Comparison of ENCODE assay signal across 10 cellular contexts in the genomic region with DNA sequence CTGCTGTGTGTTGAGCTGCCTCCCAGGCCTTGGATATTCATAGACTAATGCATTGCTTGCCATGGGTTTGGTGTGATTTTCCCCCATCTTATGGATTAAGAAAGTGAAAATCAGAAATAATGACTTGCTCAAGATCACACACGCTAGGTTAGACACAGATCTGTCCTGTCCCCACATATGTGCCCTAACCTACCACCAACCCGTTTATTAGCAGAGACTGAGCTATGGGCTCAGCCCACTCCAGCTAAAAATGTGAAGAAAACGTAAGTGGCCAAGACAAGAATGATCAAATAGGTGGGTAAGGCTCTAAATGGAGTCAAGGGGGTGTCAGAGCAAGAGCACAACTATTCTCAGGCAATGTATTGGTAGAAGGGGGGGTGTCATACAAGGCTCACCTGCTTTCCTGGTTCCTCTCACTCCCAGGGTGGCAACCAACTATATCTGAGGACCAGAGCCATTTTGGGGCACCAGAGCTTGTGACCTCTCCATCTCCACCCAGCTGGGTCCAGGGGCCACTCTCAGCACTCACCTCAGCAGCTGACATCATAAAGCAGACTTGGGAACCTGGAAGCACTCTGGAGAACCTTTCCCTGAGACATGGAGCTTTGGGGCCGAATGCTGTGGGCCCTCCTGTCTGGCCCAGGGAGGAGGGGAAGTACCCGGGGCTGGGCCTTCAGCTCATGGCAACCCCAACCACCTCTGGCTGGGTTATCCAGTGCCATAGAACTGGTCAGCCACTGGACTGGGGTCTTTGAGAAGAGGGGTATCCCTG. TPM values are rescaled to one million over a fixed set of nuclear protein-coding genes. Genes with fewer than 3 reads are reported as not detected.
DNase-seq lines count a peak whose midpoint lies in the region; ATAC-seq lines count a peak whose summit lies in the region.
"Had no signal": no experiment of that assay in that cellular context is flagged by ENCODE, and none has a peak within 500 bp of the region (broad histone marks: within the 10 kb centered on the region; RNA-seq: fewer than 3 reads in every experiment).

No MANE protein-coding gene starts in this region.

- no peak for DNase-seq in activated T-cell treated with anti-CD3 and anti-CD28 coated beads, Interleukin-2, amount 50 U/mL, for 4 hours
- DNase-seq in activated T-cell treated with anti-CD3 and anti-CD28 coated beads, Interleukin-2, amount 50 U/mL, for 1 hour, result no peak
- no peak for DNase-seq in activated CD8-positive, alpha-beta memory T cell treated with anti-CD3 and anti-CD28 coated beads, Interleukin-2, amount 10 ng/mL, durations not matched to agents 7 days and 5 days
- no peak for DNase-seq in stimulated activated naive CD8-positive, alpha-beta T cell treated with anti-CD3 and anti-CD28 coated beads, Interleukin-15, amount 100 ng/mL, for 72 hours
- no peak for DNase-seq in activated effector memory CD4-positive, alpha-beta T cell treated with Interleukin-2 at 50 U/mL for 16 hours
- DNase-seq in NCI-H2196 treated with DMSO at 0.1 percent for 48 hours (lab: John Stamatoyannopoulos, UW; ENCODE audit: unreplicated experiment), result no peak
- DNase-seq: colonic mucosa, NCI-H226 had no signal

- H3K9me3 Mint-ChIP-seq in activated T-cell treated with anti-CD3 and anti-CD28 coated beads, Interleukin-2, amount 50 U/mL, for 4 hours, result no peaks in the 10 kb centered on the region
- no peaks in the 10 kb centered on the region for H3K9me3 Mint-ChIP-seq in activated CD8-positive, alpha-beta memory T cell treated with anti-CD3 and anti-CD28 coated beads, Interleukin-2, amount 10 ng/mL, durations not matched to agents 7 days and 5 days (ENCODE audit: low read depth)
- no peaks in the 10 kb centered on the region for H3K9me3 Mint-ChIP-seq in stimulated activated naive CD8-positive, alpha-beta T cell treated with anti-CD3 and anti-CD28 coated beads, Interleukin-15, amount 100 ng/mL, for 72 hours

- CTCF ChIA-PET in activated CD8-positive, alpha-beta memory T cell treated with anti-CD3 and anti-CD28 coated beads, Interleukin-2, amount 10 ng/mL, durations not matched to agents 7 days and 5 days (lab: Charles Lee), result interaction anchor here (0.9 to 14.4 kb wide), 10 partner anchors 19 to 864 kb away, joined by 3 to 859 read pairs (median 4); a partner anchor contains a TSS

- no peak overlapping the region for H3K9ac ChIP-seq in iPS-15b (ENCODE audit: low read depth, low read length)

- peaks cover 2% of the 10 kb centered on the region for H3K36me3 ChIP-seq in iPS-15b (ENCODE audit: control insufficient read depth, insufficient read depth, low read length)
- H3K36me3 ChIP-seq: colonic mucosa had no signal

- ATAC-seq in activated T-cell treated with anti-CD3 and anti-CD28 coated beads, Interleukin-2, amount 50 U/mL, for 4 hours, result no peak
- ATAC-seq in activated CD8-positive, alpha-beta memory T cell treated with anti-CD3 and anti-CD28 coated beads, Interleukin-2, amount 10 ng/mL, durations not matched to agents 7 days and 5 days, result no peak
- no peak for ATAC-seq in stimulated activated naive CD8-positive, alpha-beta T cell treated with anti-CD3 and anti-CD28 coated beads, Interleukin-15, amount 100 ng/mL, for 72 hours
- no peak for ATAC-seq in HG03175 (IDR thresholded peaks at IDR 0.05; ENCODE audit: unreplicated experiment)

- peak overlapping the region; percentile 95 for H3K4me3 Mint-ChIP-seq in activated T-cell treated with anti-CD3 and anti-CD28 coated beads, Interleukin-2, amount 50 U/mL, for 4 hours
- H3K4me3 Mint-ChIP-seq in activated CD8-positive, alpha-beta memory T cell treated with anti-CD3 and anti-CD28 coated beads, Interleukin-2, amount 10 ng/mL, durations not matched to agents 7 days and 5 days, result peak overlapping the region; percentile 89
- H3K4me3 Mint-ChIP-seq in stimulated activated naive CD8-positive, alpha-beta T cell treated with anti-CD3 and anti-CD28 coated beads, Interleukin-15, amount 100 ng/mL, for 72 hours, result peak overlapping the region; percentile 99 to 100

- H3K4me3 ChIP-seq in iPS-15b (ENCODE audit: low read depth, low read length), result peak overlapping the region; percentile 99

- peaks cover 2% of the 10 kb centered on the region for H3K4me1 ChIP-seq in iPS-15b (ENCODE audit: control insufficient read depth, insufficient read depth, low read length)
- H3K4me1 ChIP-seq: colonic mucosa had no signal

- peak overlapping the region; percentile 95 for H3K27ac Mint-ChIP-seq in activated CD8-positive, alpha-beta memory T cell treated with anti-CD3 and anti-CD28 coated beads, Interleukin-2, amount 10 ng/mL, durations not matched to agents 7 days and 5 days
- H3K27ac Mint-ChIP-seq in stimulated activated naive CD8-positive, alpha-beta T cell treated with anti-CD3 and anti-CD28 coated beads, Interleukin-15, amount 100 ng/mL, for 72 hours, result peak overlapping the region; percentile 77 to 98

- H3K36me3 Mint-ChIP-seq in activated T-cell treated with anti-CD3 and anti-CD28 coated beads, Interleukin-2, amount 50 U/mL, for 4 hours (ENCODE audit: insufficient read depth), result peaks cover 3% of the 10 kb centered on the region
- peaks cover 24% of the 10 kb centered on the region for H3K36me3 Mint-ChIP-seq in activated CD8-positive, alpha-beta memory T cell treated with anti-CD3 and anti-CD28 coated beads, Interleukin-2, amount 10 ng/mL, durations not matched to agents 7 days and 5 days

- peaks cover 75% of the 10 kb centered on the region for H3K4me1 Mint-ChIP-seq in activated T-cell treated with anti-CD3 and anti-CD28 coated beads, Interleukin-2, amount 50 U/mL, for 4 hours (ENCODE audit: low read depth)
- H3K4me1 Mint-ChIP-seq in activated CD8-positive, alpha-beta memory T cell treated with anti-CD3 and anti-CD28 coated beads, Interleukin-2, amount 10 ng/mL, durations not matched to agents 7 days and 5 days, result peaks cover 69% of the 10 kb centered on the region
- H3K4me1 Mint-ChIP-seq in stimulated activated naive CD8-positive, alpha-beta T cell treated with anti-CD3 and anti-CD28 coated beads, Interleukin-15, amount 100 ng/mL, for 72 hours, result peaks cover 78% of the 10 kb centered on the region

- peaks cover 10% of the 10 kb centered on the region for H3K27me3 ChIP-seq in iPS-15b (ENCODE audit: control insufficient read depth, insufficient read depth, low read length)
- H3K27me3 ChIP-seq: colonic mucosa had no signal

- no peaks in the 10 kb centered on the region for H3K9me3 ChIP-seq in iPS-15b (ENCODE audit: control insufficient read depth, insufficient read depth, low read length)
- H3K9me3 ChIP-seq: colonic mucosa had no signal

- no peaks in the 10 kb centered on the region for H3K27me3 Mint-ChIP-seq in activated T-cell treated with anti-CD3 and anti-CD28 coated beads, Interleukin-2, amount 50 U/mL, for 4 hours (ENCODE audit: low read depth)
- H3K27me3 Mint-ChIP-seq in activated CD8-positive, alpha-beta memory T cell treated with anti-CD3 and anti-CD28 coated beads, Interleukin-2, amount 10 ng/mL, durations not matched to agents 7 days and 5 days, result peaks cover 2% of the 10 kb centered on the region
- no peaks in the 10 kb centered on the region for H3K27me3 Mint-ChIP-seq in stimulated activated naive CD8-positive, alpha-beta T cell treated with anti-CD3 and anti-CD28 coated beads, Interleukin-15, amount 100 ng/mL, for 72 hours

RNA-seq across cellular contexts. Expression of a gene that starts 1.4 kb away (rescaled TPM):
- total RNA-seq in activated T-cell treated with anti-CD3 and anti-CD28 coated beads, Interleukin-2, amount 50 U/mL, for 4 hours, result 10 to 100 TPM; 26.8 to 31.1 (median 27.4) TPM
- 10 to 100 TPM; 49.9 to 61.3 TPM for total RNA-seq in activated CD8-positive, alpha-beta memory T cell treated with anti-CD3 and anti-CD28 coated beads, Interleukin-2, amount 10 ng/mL, durations not matched to agents 7 days and 5 days

RNA-seq across cellular contexts. Expression of a gene that starts 3.1 kb away (rescaled TPM):
- 10 to 100 TPM in 1 of 3 donors, 1 to 10 TPM in 2; 6.7 to 11.2 (median 9.0) TPM for total RNA-seq in activated T-cell treated with anti-CD3 and anti-CD28 coated beads, Interleukin-2, amount 50 U/mL, for 4 hours
- total RNA-seq in activated CD8-positive, alpha-beta memory T cell treated with anti-CD3 and anti-CD28 coated beads, Interleukin-2, amount 10 ng/mL, durations not matched to agents 7 days and 5 days, result 10 to 100 TPM; 15.6 to 17.8 TPM

RNA-seq across cellular contexts. Expression of a gene that starts 40.9 kb away (rescaled TPM):
- total RNA-seq in activated T-cell treated with anti-CD3 and anti-CD28 coated beads, Interleukin-2, amount 50 U/mL, for 4 hours, result 100 to 1,000 TPM; 223 to 268 (median 229) TPM
- total RNA-seq in activated CD8-positive, alpha-beta memory T cell treated with anti-CD3 and anti-CD28 coated beads, Interleukin-2, amount 10 ng/mL, durations not matched to agents 7 days and 5 days, result 100 to 1,000 TPM; 266 to 369 TPM

RNA-seq across cellular contexts. Expression of a gene that starts 46.3 kb away (rescaled TPM):
- total RNA-seq in activated T-cell treated with anti-CD3 and anti-CD28 coated beads, Interleukin-2, amount 50 U/mL, for 4 hours, result 100 to 1,000 TPM; 174 to 225 (median 210) TPM
- total RNA-seq in activated CD8-positive, alpha-beta memory T cell treated with anti-CD3 and anti-CD28 coated beads, Interleukin-2, amount 10 ng/mL, durations not matched to agents 7 days and 5 days, result 100 to 1,000 TPM; 156 to 175 TPM
